8 cellular contexts compared by ENCODE assay signal in genomic region chr3:186930143-186930638, GRCh38. TPM values are rescaled to one million over a fixed set of nuclear protein-coding genes. Genes with fewer than 3 reads are reported as not detected.
A peak's percentile ranks its signal among the peaks of the same experiment; 100 is the strongest.
DNase-seq lines count a peak whose midpoint lies in the region; ATAC-seq and FAIRE-seq lines count a peak whose summit lies in the region.

Gene ST6GAL1, plus strand, starts transcription at chr3:186930526. Its CDS starts 112,178 bp downstream, at chr3:187042704.

- H3K9me3 Mint-ChIP-seq in CD4-positive, CD25-positive, alpha-beta regulatory T cell: peaks cover 0 to 2% (median 0%) of the 10 kb centered on the region in 7 donors
- no peaks in the 10 kb centered on the region for H3K9me3 Mint-ChIP-seq in T-cell

- CTCF ChIA-PET in T-cell (lab: Charles Lee): interaction anchor here (0.6 to 3.0 kb wide), 4 partner anchors 11 to 81 kb away, joined by 4 to 34 read pairs (median 17); no protein-coding TSS in a partner anchor

- no peaks in the 10 kb centered on the region for H3K9me3 ChIP-seq in CD4-positive, CD25-positive, alpha-beta regulatory T cell (ENCODE audit: control insufficient read depth in 2 of 2, low read length in 2 of 2)
- no peaks in the 10 kb centered on the region for H3K9me3 ChIP-seq in right cardiac atrium (ENCODE audit: control insufficient read depth, low read length)
- no peaks in the 10 kb centered on the region for H3K9me3 ChIP-seq in aorta (ENCODE audit: control insufficient read depth, low read length)

- peaks cover 14% of the 10 kb centered on the region for H3K36me3 Mint-ChIP-seq in CD4-positive, CD25-positive, alpha-beta regulatory T cell
- peaks cover 11% of the 10 kb centered on the region for H3K36me3 Mint-ChIP-seq in T-cell

- H3K4me1 ChIP-seq in CD4-positive, CD25-positive, alpha-beta regulatory T cell (ENCODE audit: control insufficient read depth, insufficient read depth, low read length, poor library complexity, severe bottlenecking): peaks cover 27% of the 10 kb centered on the region
- H3K4me1 ChIP-seq in right cardiac atrium (ENCODE audit: control insufficient read depth, insufficient read depth, low read length) (peaks cover 12% of the 10 kb centered on the region), aorta (ENCODE audit: control insufficient read depth in 1 of 2, insufficient read depth in 2 of 2, low read length in 2 of 2) (no peaks in the 10 kb centered on the region)

- peak within 1 kb of the TSS; percentile 97 for H3K4me3 ChIP-seq in CD4-positive, CD25-positive, alpha-beta regulatory T cell (ENCODE audit: low read depth, low read length)
- H3K4me3 ChIP-seq in right cardiac atrium (ENCODE audit: low read length): peak within 1 kb of the TSS; percentile 80
- peak within 1 kb of the TSS; percentile 57 to 76 for H3K4me3 ChIP-seq in aorta (ENCODE audit: low read length in 2 of 2)

- no peaks in the 10 kb centered on the region for H3K27me3 Mint-ChIP-seq in CD4-positive, CD25-positive, alpha-beta regulatory T cell
- H3K27me3 Mint-ChIP-seq in T-cell: no peaks in the 10 kb centered on the region

- H3K4me1 Mint-ChIP-seq in CD4-positive, CD25-positive, alpha-beta regulatory T cell: peaks cover 14 to 45% (median 25%) of the 10 kb centered on the region in 4 donors
- H3K4me1 Mint-ChIP-seq in T-cell: peaks cover 33 to 39% (median 37%) of the 10 kb centered on the region in 3 donors

- H3K27ac ChIP-seq in CD4-positive, CD25-positive, alpha-beta regulatory T cell (ENCODE audit: insufficient read depth, low read length, poor library complexity, severe bottlenecking): peak within 1 kb of the TSS; percentile 83
- peak within 1 kb of the TSS; percentile 94 for H3K27ac ChIP-seq in right cardiac atrium (ENCODE audit: low read length)
- peak within 1 kb of the TSS; percentile 39 to 62 for H3K27ac ChIP-seq in aorta (ENCODE audit: low read depth in 1 of 2, low read length in 2 of 2)

- intact Hi-C loops in right cardiac atrium (cut with DNase I): loop anchor here in 2 of 4 donors (5.0 to 10.0 kb wide), 5 partner anchors 47 to 175 kb away; no protein-coding TSS in a partner anchor
- intact Hi-C loops in aorta (cut with DNase I): loop anchor here (5.0 kb wide), 4 partner anchors 42 to 172 kb away; no protein-coding TSS in a partner anchor

- under 1% methylated on average over 38 of the region's 38 CpGs for WGBS in right cardiac atrium
- WGBS in aorta, 2 donors: 1% methylated on average over 38 of the region's 38 CpGs

- FAIRE-seq in HTR-8/SVneo (lab: Jason Lieb, UNC): no peak

- peak within 1 kb of the TSS; percentile 94 to 99 (median 96) for H3K27ac Mint-ChIP-seq in CD4-positive, CD25-positive, alpha-beta regulatory T cell
- H3K27ac Mint-ChIP-seq in T-cell: peak within 1 kb of the TSS; percentile 97 to 98

- peak; percentile 52 to 80 (median 59) for DNase-seq in CD4-positive, CD25-positive, alpha-beta regulatory T cell
- DNase-seq in HTR-8/SVneo (ENCODE audit: insufficient read length, low spot score) (peak; percentile 72), T-cell (peak; percentile 25 to 74 (median 56)), amygdala (lab: John Stamatoyannopoulos, UW) (peak in 39 of 56 donors; percentile 15 to 74 (median 44)), right cardiac atrium (peak; percentile 84 to 93 (median 93)), pulmonary artery endothelial cell (ENCODE audit: low read depth, low spot score) (peak; percentile 63), aorta (peak; percentile 86 to 92)

- H3K36me3 ChIP-seq in CD4-positive, CD25-positive, alpha-beta regulatory T cell (ENCODE audit: control insufficient read depth, insufficient read depth, low read length): peaks cover 16% of the 10 kb centered on the region
- no peaks in the 10 kb centered on the region for H3K36me3 ChIP-seq in aorta (ENCODE audit: control insufficient read depth in 1 of 2, insufficient read depth in 2 of 2, low read length in 1 of 2)

- no peaks in the 10 kb centered on the region for H3K27me3 ChIP-seq in CD4-positive, CD25-positive, alpha-beta regulatory T cell (ENCODE audit: control insufficient read depth, insufficient read depth, low read length)
- H3K27me3 ChIP-seq in right cardiac atrium (ENCODE audit: control insufficient read depth, insufficient read depth) (no peaks in the 10 kb centered on the region), aorta (ENCODE audit: control insufficient read depth in 1 of 2, insufficient read depth in 2 of 2, low read length in 1 of 2) (no peaks in the 10 kb centered on the region)

- ATAC-seq in CD4-positive, CD25-positive, alpha-beta regulatory T cell (ENCODE audit: low read depth in 2 of 2): peak; percentile 42 to 52
- peak; percentile 64 for ATAC-seq in GM19455 (IDR thresholded peaks at IDR 0.05; ENCODE audit: unreplicated experiment)
- ATAC-seq in T-cell (replicated peaks in 1 of 4): peak; percentile 55 to 69 (median 66)
- peak; percentile 81 to 85 for ATAC-seq in right cardiac atrium
- peak; percentile 75 for ATAC-seq in aorta (ENCODE audit: low FRiP score)

- H3K4me3 Mint-ChIP-seq in CD4-positive, CD25-positive, alpha-beta regulatory T cell: peak within 1 kb of the TSS; percentile 96 to 100 (median 100)
- H3K4me3 Mint-ChIP-seq in T-cell: peak within 1 kb of the TSS; percentile 92 to 99 (median 99)

- POLR2A ChIA-PET in T-cell (lab: Charles Lee): no interaction called here

RNA-seq across cellular contexts. Expression of gene ST6GAL1, which starts in this region (rescaled TPM):
- 179 TPM for total RNA-seq in CD4-positive, CD25-positive, alpha-beta regulatory T cell
- 100 to 1,000 TPM; 125 to 184 (median 154) TPM for polyA plus RNA-seq in CD4-positive, CD25-positive, alpha-beta regulatory T cell
- total RNA-seq in T-cell (100 to 1,000 TPM; 148 to 237 (median 212) TPM), right cardiac atrium (10 to 100 TPM; 63.3 to 69.2 (median 65.7) TPM), pulmonary artery endothelial cell (59.5 and 138 TPM in 2 replicates), aorta (100 to 1,000 TPM in 1 of 2 donors, 10 to 100 TPM in 1; 80.3 to 140 TPM)
- polyA plus RNA-seq in right cardiac atrium (25.2 TPM), aorta (10 to 100 TPM; 11.8 to 20.5 TPM)

Comparison
In these comparisons a context has a peak if more than half of its experiments do, and no peak if none do; other contexts are left out.
1. Peak in every context shown above with its lines: DNase-seq, ATAC-seq, H3K4me3 ChIP-seq and H3K27ac ChIP-seq.